29 cellular contexts compared by ENCODE assay signal in the genomic region with DNA sequence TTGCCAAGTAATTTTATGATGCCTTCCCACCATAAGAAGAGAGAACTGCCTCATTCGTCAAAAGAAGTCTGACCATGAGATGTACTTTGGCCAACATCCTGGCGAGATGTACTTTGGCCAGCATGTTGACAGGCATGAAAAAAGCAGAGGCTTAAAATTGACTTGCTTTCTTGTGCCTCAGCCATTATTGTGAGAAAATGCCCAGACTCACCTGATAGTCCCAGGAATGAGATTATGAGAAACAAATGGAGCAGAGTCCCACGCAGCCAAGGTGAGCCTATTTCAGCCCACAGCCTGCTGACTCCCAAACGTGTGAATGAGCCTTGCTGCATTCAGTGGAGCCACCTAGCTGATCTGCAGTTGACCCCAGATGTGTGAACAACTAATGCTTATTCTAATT.
"Had no signal": no experiment of that assay in that cellular context is flagged by ENCODE, and none has a peak within 500 bp of the region (broad histone marks: within the 10 kb centered on the region; RNA-seq: fewer than 3 reads in every experiment).

No MANE protein-coding gene starts in this region.

- H3K4me2 ChIP-seq: neural progenitor cell had no signal

- H3K27ac ChIP-seq: dorsolateral prefrontal cortex, epithelial cell of prostate, foreskin keratinocyte, gastroesophageal sphincter, heart left ventricle, neural progenitor cell, psoas muscle, skin epidermis, thoracic aorta, tibial nerve, upper lobe of left lung had no signal

- H3K27ac Mint-ChIP-seq: endodermal cell; memory B cell; naive thymus-derived CD4-positive, alpha-beta T cell; nephron; neural progenitor cell; stimulated activated naive B cell treated with anti-CD40 and anti-IgM and Interleukin-4, amounts not matched to agents 10 μg/mL and 1 μg/mL and 100 μg/mL, for 72 hours; stimulated activated naive CD8-positive, alpha-beta T cell treated with anti-CD3 and anti-CD28 coated beads, Interleukin-15, Interleukin-2, amounts not matched to agents 100 ng/mL and 50 ng/mL, for 24 hours had no signal

- H3K4me3 ChIP-seq: dorsolateral prefrontal cortex, gastroesophageal sphincter, heart left ventricle, lung, neural progenitor cell, psoas muscle, skin epidermis, thoracic aorta, tibial nerve, upper lobe of left lung had no signal

- H3K4me1 ChIP-seq: foreskin keratinocyte, heart left ventricle, psoas muscle, upper lobe of left lung had no signal

- H3K9ac ChIP-seq: neural progenitor cell had no signal

- H3K4me3 Mint-ChIP-seq: endodermal cell; memory B cell; naive thymus-derived CD4-positive, alpha-beta T cell; nephron; neural progenitor cell; stimulated activated naive B cell treated with anti-CD40 and anti-IgM and Interleukin-4, amounts not matched to agents 10 μg/mL and 1 μg/mL and 100 μg/mL, for 72 hours; stimulated activated naive CD8-positive, alpha-beta T cell treated with anti-CD3 and anti-CD28 coated beads, Interleukin-15, Interleukin-2, amounts not matched to agents 100 ng/mL and 50 ng/mL, for 24 hours had no signal

- ATAC-seq: esophagus mucosa; foreskin keratinocyte; gastroesophageal sphincter; heart left ventricle; left cardiac atrium; left ventricle myocardium superior; naive thymus-derived CD4-positive, alpha-beta T cell; psoas muscle; right cardiac atrium; stimulated activated naive B cell treated with anti-CD40 and anti-IgM and Interleukin-4, amounts not matched to agents 10 μg/mL and 1 μg/mL and 100 μg/mL, for 72 hours had no signal

- DNase-seq: cerebellar nuclear complex; dorsolateral prefrontal cortex; effector CD4-positive, alpha-beta T cell; endodermal cell; foreskin keratinocyte; heart left ventricle; hippocampal formation; left cardiac atrium; left ventricle myocardium superior; naive thymus-derived CD4-positive, alpha-beta T cell; psoas muscle; right cardiac atrium; stimulated activated CD4-positive, alpha-beta T cell treated with anti-CD3 and anti-CD28 coated beads, Interleukin-15, amount 100 ng/mL, for 24 hours; stimulated activated CD4-positive, alpha-beta T cell treated with anti-CD3 and anti-CD28 coated beads, Interleukin-2, amount 100 ng/mL, for 48 hours; stimulated activated naive B cell treated with anti-CD40 and anti-IgM and Interleukin-4, amounts not matched to agents 10 μg/mL and 1 μg/mL and 100 μg/mL, for 72 hours; upper lobe of left lung had no signal

- H3K9me3 Mint-ChIP-seq: nephron; neural progenitor cell; stimulated activated naive CD8-positive, alpha-beta T cell treated with anti-CD3 and anti-CD28 coated beads, Interleukin-15, Interleukin-2, amounts not matched to agents 100 ng/mL and 50 ng/mL, for 24 hours had no signal

- H3K27me3 ChIP-seq: foreskin keratinocyte, gastroesophageal sphincter, heart left ventricle, neural progenitor cell, tibial nerve, upper lobe of left lung had no signal

- H3K27me3 Mint-ChIP-seq: stimulated activated naive B cell treated with anti-CD40 and anti-IgM and Interleukin-4, amounts not matched to agents 10 μg/mL and 1 μg/mL and 100 μg/mL, for 72 hours; stimulated activated naive CD8-positive, alpha-beta T cell treated with anti-CD3 and anti-CD28 coated beads, Interleukin-15, Interleukin-2, amounts not matched to agents 100 ng/mL and 50 ng/mL, for 24 hours had no signal

- H3K9me3 ChIP-seq: gastroesophageal sphincter, psoas muscle, thoracic aorta, tibial nerve, upper lobe of left lung had no signal

- H3K36me3 ChIP-seq: gastroesophageal sphincter, heart left ventricle, neural progenitor cell, thoracic aorta, tibial nerve, upper lobe of left lung had no signal

- H2AFZ ChIP-seq: neural progenitor cell had no signal

- H3K36me3 Mint-ChIP-seq: neural progenitor cell had no signal

- H3K4me1 Mint-ChIP-seq: naive thymus-derived CD4-positive, alpha-beta T cell had no signal

- FAIRE-seq: islet of Langerhans, urothelium cell line had no signal
